ENCODE assay signal across 8 cellular contexts in genomic region chr7:35537067-35538023, GRCh38.
A peak's percentile ranks its signal among the peaks of the same experiment; 100 is the strongest.
DNase-seq lines count a peak whose midpoint lies in the region; ATAC-seq and TF ChIP-seq lines count a peak whose summit lies in the region.

No MANE protein-coding gene starts in this region.

- H3K9me3 ChIP-seq in neuron (ENCODE audit: low read length) (no peaks in the 10 kb centered on the region), stomach (no peaks in the 10 kb centered on the region)

- 4 to 7% (median 6%) methylated on average over 23 to 43 of the region's 43 CpGs for WGBS in stomach, 5 donors

- in situ Hi-C loops in KBM-7 (cut with MboI; ENCODE audit: low pct_unique_long_range_greater_than_20kb, low sequenced_read_pairs), result no loop called here

- no peak overlapping the region for H3K27ac ChIP-seq in stomach

- H3K4me1 ChIP-seq in neuron (ENCODE audit: insufficient read depth, low read length) (no peaks in the 10 kb centered on the region), stomach (peaks cover 0 to 13% (median 9%) of the 10 kb centered on the region in 4 donors)

- no peak for TF ChIP-seq EP300 in stomach (IDR thresholded peaks at IDR 0.05)

- H3K36me3 ChIP-seq in neuron (ENCODE audit: insufficient read depth, low read length), result no peaks in the 10 kb centered on the region
- no peaks in the 10 kb centered on the region for H3K36me3 ChIP-seq in stomach

- intact Hi-C loops in stomach (cut with DNase I; ENCODE audit: low total_unique reads), result loop anchor here (10.0 kb wide), 1 partner anchor 343 kb away; no protein-coding TSS in a partner anchor

- TF ChIP-seq CTCF in foreskin fibroblast (IDR thresholded peaks at IDR 0.05; ENCODE audit: low read depth, low read length) (peak; percentile 95), stomach (IDR thresholded peaks at IDR 0.05) (peak in 5 of 7 experiments; percentile 85 to 89 (median 88))

- peaks cover 3% of the 10 kb centered on the region for H3K27me3 ChIP-seq in neuron (ENCODE audit: insufficient read depth, low read length)
- peaks cover 0 to 8% (median 0%) of the 10 kb centered on the region in 3 donors for H3K27me3 ChIP-seq in stomach

- H2AFZ ChIP-seq in neuron (ENCODE audit: low read depth, low read length), result peak overlapping the region; percentile 3

- no peak for TF ChIP-seq POLR2A in stomach (IDR thresholded peaks at IDR 0.05)

- ATAC-seq in GM21786 (IDR thresholded peaks at IDR 0.05; ENCODE audit: unreplicated experiment), result peak; percentile 99

- H3K4me3 ChIP-seq in foreskin fibroblast (ENCODE audit: low read depth in 1 of 2, low read length in 2 of 2) (peak overlapping the region; percentile 31 to 40), neuron (ENCODE audit: low read length) (peak overlapping the region; percentile 39), stomach (peak overlapping the region; percentile 41 to 54 (median 48))

- DNase-seq in Daoy (ENCODE audit: low read depth) (peak; percentile 92), KBM-7 (peak; percentile 77), RKO (ENCODE audit: low spot score) (peak; percentile 67), foreskin fibroblast (peak; percentile 61 to 90), stomach (peak; percentile 83)
- peak; percentile 68 for DNase-seq in activated effector memory CD4-positive, alpha-beta T cell treated with Interleukin-2 at 50 U/mL for 16 hours
